In genomic region chr5:59760798-59761348, GRCh38 we compare ENCODE assay signal across 9 cellular contexts.
DNase-seq lines count a peak whose midpoint lies in the region; ATAC-seq and TF ChIP-seq lines count a peak whose summit lies in the region.
"Had no signal": no experiment of that assay in that cellular context is flagged by ENCODE, and none has a peak within 500 bp of the region (broad histone marks: within the 10 kb centered on the region; RNA-seq: fewer than 3 reads in every experiment).

No MANE protein-coding gene starts in this region.

- H3K4me3 ChIP-seq in GM12865 (ENCODE audit: low read depth, low read length) (no peak overlapping the region), left lung (no peak overlapping the region), neural progenitor cell (no peak overlapping the region), gastrocnemius medialis (no peak overlapping the region)
- H3K4me3 ChIP-seq: ovary had no signal

- H3K4me1 Mint-ChIP-seq in neural progenitor cell = no peaks in the 10 kb centered on the region

- H3K27ac ChIP-seq in left lung (peak overlapping the region in 1 of 2 donors; percentile 59), neural progenitor cell (no peak overlapping the region), gastrocnemius medialis (no peak overlapping the region)
- H3K27ac ChIP-seq: ovary had no signal

- no peak overlapping the region for H3K4me3 Mint-ChIP-seq in neural progenitor cell

- H3K79me2 ChIP-seq in neural progenitor cell (ENCODE audit: low read depth) = no peaks in the 10 kb centered on the region

- H3K27me3 Mint-ChIP-seq in neural progenitor cell (ENCODE audit: insufficient read depth, low read depth) = no peaks in the 10 kb centered on the region

- peak; percentile 23 for DNase-seq in GM12865 (ENCODE audit: low read depth)
- no peak for DNase-seq in left lung
- no peak for DNase-seq in neural progenitor cell (ENCODE audit: low spot score)
- DNase-seq in gastrocnemius medialis = no peak
- no peak for DNase-seq in amniotic stem cell (lab: John Stamatoyannopoulos, UW)
- DNase-seq in NCI-H1092 treated with DMSO at 0.1 percent for 48 hours (lab: John Stamatoyannopoulos, UW) = no peak
- DNase-seq: ovary had no signal

- H3K36me3 Mint-ChIP-seq in neural progenitor cell = no peaks in the 10 kb centered on the region

- in situ Hi-C loops in gastrocnemius medialis (cut with MboI; ENCODE audit: low sequenced_read_pairs in 4 of 4) = no loop called here

- H3K4me2 ChIP-seq in neural progenitor cell = no peak overlapping the region

- H3K9me3 Mint-ChIP-seq in neural progenitor cell = no peaks in the 10 kb centered on the region

- TF ChIP-seq CTCF in GM12865 (IDR thresholded peaks at IDR 0.05; ENCODE audit: insufficient read depth, low read depth, low read length, missing control alignments) (no peak), left lung (IDR thresholded peaks at IDR 0.05) (no peak), neural progenitor cell (IDR thresholded peaks at IDR 0.05) (no peak), gastrocnemius medialis (IDR thresholded peaks at IDR 0.05 in 4 of 5, conservative IDR thresholded peaks at IDR 0.05 in 1 of 5) (no peak)

- no peak overlapping the region for H3K9ac ChIP-seq in neural progenitor cell

- no peak overlapping the region for H3K27ac Mint-ChIP-seq in neural progenitor cell

- H2AFZ ChIP-seq in neural progenitor cell (replicated peaks) = no peak overlapping the region

- H3K27me3 ChIP-seq in left lung (no peaks in the 10 kb centered on the region), neural progenitor cell (no peaks in the 10 kb centered on the region), gastrocnemius medialis (no peaks in the 10 kb centered on the region)
- H3K27me3 ChIP-seq: ovary had no signal

- no peaks in the 10 kb centered on the region for H3K9me3 ChIP-seq in left lung
- no peaks in the 10 kb centered on the region for H3K9me3 ChIP-seq in neural progenitor cell (ENCODE audit: low read depth)
- no peaks in the 10 kb centered on the region for H3K9me3 ChIP-seq in gastrocnemius medialis
- H3K9me3 ChIP-seq: ovary had no signal

- H3F3A ChIP-seq in neural progenitor cell (ENCODE audit: low read depth) = peaks cover 4% of the 10 kb centered on the region

- H3K4me1 ChIP-seq in left lung (peaks cover 0 to 16% of the 10 kb centered on the region in 2 donors), neural progenitor cell (no peaks in the 10 kb centered on the region), gastrocnemius medialis (no peaks in the 10 kb centered on the region)

- ATAC-seq in HG02884 (IDR thresholded peaks at IDR 0.05; ENCODE audit: unreplicated experiment) = peak; percentile 80
- ATAC-seq in SK-N-SH treated with all-trans-retinoic acid at 6 μM for 48 hours = peak; percentile 71
- peak; percentile 75 for ATAC-seq in left lung
- ATAC-seq in gastrocnemius medialis = no peak

- H3K36me3 ChIP-seq in left lung (no peaks in the 10 kb centered on the region), neural progenitor cell (no peaks in the 10 kb centered on the region), gastrocnemius medialis (no peaks in the 10 kb centered on the region)
- H3K36me3 ChIP-seq: ovary had no signal

- no peak for TF ChIP-seq POLR2A in gastrocnemius medialis (IDR thresholded peaks at IDR 0.05)

- intact Hi-C loops in left lung (cut with DNase I) = no loop called here
- intact Hi-C loops in gastrocnemius medialis (cut with DNase I; ENCODE audit: low total_unique reads) = no loop called here

- no peaks in the 10 kb centered on the region for H4K20me1 ChIP-seq in neural progenitor cell (ENCODE audit: low read depth)

TF ChIP-seq in SK-N-SH treated with all-trans-retinoic acid at 6 μM for 48 hours, 23 proteins besides CTCF, POLR2A, EP300 and RAD21:
- TF ChIP-seq OSR1 (CRISPR knock-in tag; IDR thresholded peaks at IDR 0.05) (no peak), TCF4 (CRISPR knock-in tag; IDR thresholded peaks at IDR 0.05; ENCODE audit: borderline replicate concordance) (no peak)

Comparison
In these comparisons a context has a peak if more than half of its experiments do, and no peak if none do; other contexts are left out.
1. ATAC-seq: peak in HG02884 (single experiment), SK-N-SH treated with all-trans-retinoic acid at 6 μM for 48 hours (single experiment) and left lung (single experiment); none in gastrocnemius medialis (0 of 2).